ENCODE assay signal across 9 cellular contexts in genomic region chr17:69608808-69609494, GRCh38.
A peak's percentile ranks its signal among the peaks of the same experiment; 100 is the strongest.
DNase-seq lines count a peak whose midpoint lies in the region; ATAC-seq and TF ChIP-seq lines count a peak whose summit lies in the region.
"Had no signal": no experiment of that assay in that cellular context is flagged by ENCODE, and none has a peak within 500 bp of the region (broad histone marks: within the 10 kb centered on the region; RNA-seq: fewer than 3 reads in every experiment).

No MANE protein-coding gene starts in this region.

- no peak for TF ChIP-seq CTCF in AG09319 (IDR thresholded peaks at IDR 0.05; ENCODE audit: low read depth, low read length)
- no peak for TF ChIP-seq CTCF in chondrocyte (IDR thresholded peaks at IDR 0.05)

- peaks cover 40% of the 10 kb centered on the region for H3K4me1 Mint-ChIP-seq in chondrocyte (ENCODE audit: low read depth)

- no peaks in the 10 kb centered on the region for H3K9me3 Mint-ChIP-seq in chondrocyte (ENCODE audit: low read depth)

- no peaks in the 10 kb centered on the region for H3K36me3 Mint-ChIP-seq in chondrocyte (ENCODE audit: low read depth)

- peak; percentile 70 for DNase-seq in AG09319 (ENCODE audit: extremely low read depth, low read depth)
- DNase-seq in NCI-H2107 (lab: John Stamatoyannopoulos, UW): peak; percentile 3
- DNase-seq in chondrocyte (ENCODE audit: low spot score): no peak
- peak; percentile 31 for DNase-seq in midbrain (lab: John Stamatoyannopoulos, UW)
- no peak for DNase-seq in NCI-H1694 (lab: John Stamatoyannopoulos, UW)
- DNase-seq in cortex of kidney (lab: John Stamatoyannopoulos, UW): no peak
- DNase-seq: activated effector memory CD4-positive, alpha-beta T cell treated with Interleukin-2 at 50 U/mL for 16 hours had no signal

- H3K27me3 Mint-ChIP-seq in chondrocyte (ENCODE audit: low read depth): no peaks in the 10 kb centered on the region

- ATAC-seq in GM21529 (IDR thresholded peaks at IDR 0.05; ENCODE audit: unreplicated experiment): no peak
- no peak for ATAC-seq in GM18858 (IDR thresholded peaks at IDR 0.05; ENCODE audit: unreplicated experiment)

- H3K4me3 Mint-ChIP-seq in chondrocyte (ENCODE audit: unreplicated experiment): no peak overlapping the region

- peak overlapping the region; percentile 62 for H3K27ac Mint-ChIP-seq in chondrocyte (ENCODE audit: unreplicated experiment)

Comparison
In these comparisons a context has a peak if more than half of its experiments do, and no peak if none do; other contexts are left out.
1. DNase-seq: peak in AG09319 (single experiment), NCI-H2107 (single experiment) and midbrain (single experiment); none in chondrocyte (single experiment), NCI-H1694 (single experiment) and cortex of kidney (single experiment).